In genomic region chr20:56897318-56897962, GRCh38 we compare ENCODE assay signal across 26 cellular contexts.
"Had no signal": no experiment of that assay in that cellular context is flagged by ENCODE, and none has a peak within 500 bp of the region (broad histone marks: within the 10 kb centered on the region; RNA-seq: fewer than 3 reads in every experiment).

No MANE protein-coding gene starts in this region.

- H3K4me3 Mint-ChIP-seq: activated CD4-positive, alpha-beta T cell treated with anti-CD3 and anti-CD28 coated beads, Interleukin-2, amount 10 ng/mL, durations not matched to agents 7 days and 5 days; activated CD8-positive, alpha-beta memory T cell treated with anti-CD3 and anti-CD28 coated beads, Interleukin-2, amount 10 ng/mL, durations not matched to agents 7 days and 5 days; activated CD8-positive, alpha-beta T cell treated with anti-CD3 and anti-CD28 coated beads for 36 hours; central memory CD8-positive, alpha-beta T cell; dendritic cell treated with granulocyte-macrophage colony-stimulating factor and Interleukin-4, amounts not matched to agents 40 ng/mL and 50 ng/mL, for 4 days; mesothelial cell of epicardium; naive B cell; stimulated activated naive B cell treated with anti-CD40 and anti-IgM and Interleukin-4, amounts not matched to agents 10 μg/mL and 1 μg/mL and 100 μg/mL, for 72 hours; T-helper 1 cell treated with Interleukin-12 subunit alpha and Interleukin-12 subunit beta and Interleukin-4 antibody, amounts not matched to agents 30 μg/mL and 1 μg/mL, for 36 hours had no signal

- H3K79me2 ChIP-seq: parathyroid adenoma had no signal

- H3K9me3 Mint-ChIP-seq: dendritic cell treated with granulocyte-macrophage colony-stimulating factor and Interleukin-4, amounts not matched to agents 40 ng/mL and 50 ng/mL, for 4 days had no signal

- H3K27ac Mint-ChIP-seq: activated CD4-positive, alpha-beta T cell treated with anti-CD3 and anti-CD28 coated beads, Interleukin-2, amount 10 ng/mL, durations not matched to agents 7 days and 5 days; activated CD8-positive, alpha-beta memory T cell treated with anti-CD3 and anti-CD28 coated beads, Interleukin-2, amount 10 ng/mL, durations not matched to agents 7 days and 5 days; activated CD8-positive, alpha-beta T cell treated with anti-CD3 and anti-CD28 coated beads for 36 hours; activated naive CD4-positive, alpha-beta T cell treated with anti-CD3 and anti-CD28 coated beads, Interleukin-2, amount 50 U/mL, for 72 hours; dendritic cell treated with granulocyte-macrophage colony-stimulating factor and Interleukin-4, amounts not matched to agents 40 ng/mL and 50 ng/mL, for 4 days; mesothelial cell of epicardium; naive B cell; T-helper 1 cell treated with Interleukin-12 subunit alpha and Interleukin-12 subunit beta and Interleukin-4 antibody, amounts not matched to agents 30 μg/mL and 1 μg/mL, for 36 hours had no signal

- H3K4me1 Mint-ChIP-seq: central memory CD8-positive, alpha-beta T cell; mesothelial cell of epicardium; naive B cell; stimulated activated naive B cell treated with anti-CD40 and anti-IgM and Interleukin-4, amounts not matched to agents 10 μg/mL and 1 μg/mL and 100 μg/mL, for 72 hours had no signal

- H3K27me3 ChIP-seq: testis, transverse colon had no signal

- H3K27me3 Mint-ChIP-seq: activated CD8-positive, alpha-beta memory T cell treated with anti-CD3 and anti-CD28 coated beads, Interleukin-2, amount 10 ng/mL, durations not matched to agents 7 days and 5 days; dendritic cell treated with granulocyte-macrophage colony-stimulating factor and Interleukin-4, amounts not matched to agents 40 ng/mL and 50 ng/mL, for 4 days had no signal

- H3K9ac ChIP-seq: parathyroid adenoma had no signal

- DNase-seq: activated CD4-positive, alpha-beta T cell treated with anti-CD3 and anti-CD28 coated beads for 1 hour; activated CD4-positive, alpha-beta T cell treated with anti-CD3 and anti-CD28 coated beads, Interleukin-2, amount 10 ng/mL, durations not matched to agents 7 days and 5 days; activated CD8-positive, alpha-beta memory T cell treated with anti-CD3 and anti-CD28 coated beads, Interleukin-2, amount 10 ng/mL, durations not matched to agents 7 days and 5 days; activated CD8-positive, alpha-beta T cell treated with anti-CD3 and anti-CD28 coated beads for 36 hours; activated naive CD4-positive, alpha-beta T cell; activated T-cell treated with anti-CD3 and anti-CD28 coated beads, Interleukin-2, amount 50 U/mL, for 48 hours; foreskin keratinocyte; heart right ventricle; left cardiac atrium; left ventricle myocardium superior; naive B cell; occipital lobe; right cardiac atrium; stimulated activated CD4-positive, alpha-beta T cell treated with anti-CD3 and anti-CD28 coated beads, Interleukin-15, amount 100 ng/mL, for 24 hours; stimulated activated CD4-positive, alpha-beta T cell treated with anti-CD3 and anti-CD28 coated beads, Interleukin-2, amount 100 ng/mL, for 24 hours; stimulated activated naive B cell treated with anti-CD40 and anti-IgM and Interleukin-4, amounts not matched to agents 10 μg/mL and 1 μg/mL and 100 μg/mL, for 72 hours; T-helper 9 cell; testis; transverse colon had no signal

- H3K27ac ChIP-seq: esophagus muscularis mucosa, foreskin keratinocyte, heart right ventricle, parathyroid adenoma, testis, transverse colon had no signal

- H3K4me3 ChIP-seq: esophagus muscularis mucosa, heart right ventricle, testis, transverse colon had no signal

- H3K36me3 ChIP-seq: esophagus muscularis mucosa, heart right ventricle, transverse colon had no signal

- H3K9me3 ChIP-seq: testis, transverse colon had no signal

- H3K4me1 ChIP-seq: esophagus muscularis mucosa, foreskin keratinocyte, heart right ventricle, parathyroid adenoma, testis, transverse colon had no signal

- ATAC-seq: activated CD8-positive, alpha-beta memory T cell treated with anti-CD3 and anti-CD28 coated beads, Interleukin-2, amount 10 ng/mL, durations not matched to agents 7 days and 5 days; activated CD8-positive, alpha-beta T cell treated with anti-CD3 and anti-CD28 coated beads for 36 hours; activated naive CD4-positive, alpha-beta T cell treated with anti-CD3 and anti-CD28 coated beads, Interleukin-2, amount 50 U/mL, for 72 hours; foreskin keratinocyte; heart right ventricle; left cardiac atrium; left ventricle myocardium superior; right cardiac atrium; stimulated activated naive B cell treated with anti-CD40 and anti-IgM and Interleukin-4, amounts not matched to agents 10 μg/mL and 1 μg/mL and 100 μg/mL, for 72 hours had no signal

- H3K36me3 Mint-ChIP-seq: activated CD8-positive, alpha-beta memory T cell treated with anti-CD3 and anti-CD28 coated beads, Interleukin-2, amount 10 ng/mL, durations not matched to agents 7 days and 5 days; mesothelial cell of epicardium; stimulated activated naive B cell treated with anti-CD40 and anti-IgM and Interleukin-4, amounts not matched to agents 10 μg/mL and 1 μg/mL and 100 μg/mL, for 72 hours had no signal
